ENCODE assay signal across 28 cellular contexts in genomic region chr21:46193829-46194373, GRCh38. TPM values are rescaled to one million over a fixed set of nuclear protein-coding genes. Genes with fewer than 3 reads are reported as not detected.
A peak's percentile ranks its signal among the peaks of the same experiment; 100 is the strongest.
DNase-seq lines count a peak whose midpoint lies in the region; ATAC-seq and TF ChIP-seq lines count a peak whose summit lies in the region.
"Had no signal": no experiment of that assay in that cellular context is flagged by ENCODE, and none has a peak within 500 bp of the region (broad histone marks: within the 10 kb centered on the region; RNA-seq: fewer than 3 reads in every experiment).

No MANE protein-coding gene starts in this region.

- H3K36me3 Mint-ChIP-seq in HFFc6 (ENCODE audit: low read depth), result peaks cover 24% of the 10 kb centered on the region

- TF ChIP-seq CTCF in adrenal gland (IDR thresholded peaks at IDR 0.05) (no peak), mucosa of descending colon (IDR thresholded peaks at IDR 0.05) (no peak), HFFc6 (IDR thresholded peaks at IDR 0.05) (no peak)

- H3K4me3 ChIP-seq in adrenal gland, result no peak overlapping the region
- no peak overlapping the region for H3K4me3 ChIP-seq in mucosa of descending colon
- H3K4me3 ChIP-seq in aorta (ENCODE audit: low read length in 2 of 2), result no peak overlapping the region
- H3K4me3 ChIP-seq: gastrocnemius medialis, SJSA1 had no signal

- 94 to 97% (median 96%) methylated on average over 5 to 10 of the region's 10 CpGs for WGBS in adrenal gland, 4 donors
- 94 to 96% methylated on average over 10 of the region's 10 CpGs for WGBS in aorta, 2 donors

- no peaks in the 10 kb centered on the region for H3K9me3 Mint-ChIP-seq in HFFc6
- H3K9me3 Mint-ChIP-seq: CD8-positive, alpha-beta T cell; H9; IgD-negative memory B cell; natural killer cell treated with Interleukin-12 subunit alpha and Interleukin-12 subunit beta and Interleukin-15 and Interleukin-18, amount 100 ng/mL, for 72 hours; stimulated activated memory B cell treated with anti-CD40 and anti-IgM and Interleukin-4, amounts not matched to agents 10 μg/mL and 1 μg/mL and 100 μg/mL, for 72 hours had no signal

- peaks cover 21 to 24% of the 10 kb centered on the region in 2 donors for H3K4me1 ChIP-seq in adrenal gland (replicated peaks in 1 of 2)
- no peaks in the 10 kb centered on the region for H3K4me1 ChIP-seq in mucosa of descending colon (ENCODE audit: low read depth)
- H3K4me1 ChIP-seq in aorta (ENCODE audit: control insufficient read depth in 1 of 2, insufficient read depth in 2 of 2, low read length in 2 of 2), result no peaks in the 10 kb centered on the region

- TF ChIP-seq POLR2A in adrenal gland (IDR thresholded peaks at IDR 0.05), result no peak

- ATAC-seq in Right ventricle myocardium superior (ENCODE audit: poor library complexity) (no peak), left cardiac atrium (no peak), mucosa of descending colon (no peak), aorta (ENCODE audit: low FRiP score) (no peak)
- ATAC-seq: CD8-positive, alpha-beta T cell; gastrocnemius medialis; natural killer cell treated with Interleukin-12 subunit alpha and Interleukin-12 subunit beta and Interleukin-15 and Interleukin-18, amount 100 ng/mL, for 72 hours; stimulated activated memory B cell treated with anti-CD40 and anti-IgM and Interleukin-4, amounts not matched to agents 10 μg/mL and 1 μg/mL and 100 μg/mL, for 72 hours had no signal

- intact Hi-C loops in Right ventricle myocardium superior (cut with DNase I) (no loop called here), left cardiac atrium (cut with DNase I) (no loop called here), adrenal gland (cut with DNase I) (no loop called here), mucosa of descending colon (cut with DNase I, micrococcal nuclease) (no loop called here), aorta (cut with DNase I) (no loop called here)

- H3K27me3 Mint-ChIP-seq in HFFc6 (ENCODE audit: insufficient read depth), result peaks cover 2% of the 10 kb centered on the region
- H3K27me3 Mint-ChIP-seq: activated naive CD4-positive, alpha-beta T cell treated with anti-CD3 and anti-CD28 coated beads, Interleukin-2, amount 10 ng/mL, durations not matched to agents 7 days and 5 days; IgD-negative memory B cell; natural killer cell treated with Interleukin-12 subunit alpha and Interleukin-12 subunit beta and Interleukin-15 and Interleukin-18, amount 100 ng/mL, for 72 hours; stimulated activated memory B cell treated with anti-CD40 and anti-IgM and Interleukin-4, amounts not matched to agents 10 μg/mL and 1 μg/mL and 100 μg/mL, for 72 hours had no signal

- H3K36me3 ChIP-seq in adrenal gland (replicated peaks in 1 of 2) (peaks cover 0 to 44% of the 10 kb centered on the region in 2 donors), mucosa of descending colon (ENCODE audit: low read depth) (no peaks in the 10 kb centered on the region), aorta (ENCODE audit: control insufficient read depth in 1 of 2, insufficient read depth in 2 of 2, low read length in 1 of 2) (peaks cover 0 to 17% of the 10 kb centered on the region in 2 donors)

- no peak overlapping the region for H3K27ac Mint-ChIP-seq in HFFc6
- H3K27ac Mint-ChIP-seq: CD8-positive, alpha-beta T cell; IgD-negative memory B cell; natural killer cell treated with Interleukin-12 subunit alpha and Interleukin-12 subunit beta and Interleukin-15 and Interleukin-18, amount 100 ng/mL, for 72 hours; stimulated activated memory B cell treated with anti-CD40 and anti-IgM and Interleukin-4, amounts not matched to agents 10 μg/mL and 1 μg/mL and 100 μg/mL, for 72 hours had no signal

- peaks cover 21% of the 10 kb centered on the region for H3K4me1 Mint-ChIP-seq in HFFc6 (ENCODE audit: low read depth)
- H3K4me1 Mint-ChIP-seq: activated naive CD4-positive, alpha-beta T cell treated with anti-CD3 and anti-CD28 coated beads, Interleukin-2, amount 10 ng/mL, durations not matched to agents 7 days and 5 days; stimulated activated memory B cell treated with anti-CD40 and anti-IgM and Interleukin-4, amounts not matched to agents 10 μg/mL and 1 μg/mL and 100 μg/mL, for 72 hours had no signal

- H3K4me3 Mint-ChIP-seq in HFFc6, result no peak overlapping the region; the same call in 1 of the 2 replicates
- H3K4me3 Mint-ChIP-seq: activated naive CD4-positive, alpha-beta T cell treated with anti-CD3 and anti-CD28 coated beads, Interleukin-2, amount 10 ng/mL, durations not matched to agents 7 days and 5 days; CD8-positive, alpha-beta T cell; H9; IgD-negative memory B cell; natural killer cell treated with Interleukin-12 subunit alpha and Interleukin-12 subunit beta and Interleukin-15 and Interleukin-18, amount 100 ng/mL, for 72 hours; stimulated activated memory B cell treated with anti-CD40 and anti-IgM and Interleukin-4, amounts not matched to agents 10 μg/mL and 1 μg/mL and 100 μg/mL, for 72 hours had no signal

- H3K9me3 ChIP-seq in adrenal gland (replicated peaks in 1 of 3), result no peaks in the 10 kb centered on the region
- no peaks in the 10 kb centered on the region for H3K9me3 ChIP-seq in mucosa of descending colon
- no peaks in the 10 kb centered on the region for H3K9me3 ChIP-seq in aorta (ENCODE audit: control insufficient read depth, low read length)
- H3K9me3 ChIP-seq: gastrocnemius medialis, SJSA1 had no signal

- H3K27ac ChIP-seq in adrenal gland (no peak overlapping the region), aorta (ENCODE audit: low read depth in 1 of 2, low read length in 2 of 2) (no peak overlapping the region)
- H3K27ac ChIP-seq: brain microvascular endothelial cell, gastrocnemius medialis, SJSA1 had no signal

- DNase-seq in Right ventricle myocardium superior, result peak; percentile 26
- DNase-seq in left cardiac atrium, result no peak
- peak in 4 of 7 donors; percentile 12 to 43 (median 16) for DNase-seq in adrenal gland
- peak in 2 of 3 donors; percentile 5 to 34 for DNase-seq in mucosa of descending colon
- peak; percentile 14 to 30 for DNase-seq in aorta
- no peak for DNase-seq in central memory CD4-positive, alpha-beta T cell
- DNase-seq in NCI-H1417 treated with DMSO at 0.1 percent for 48 hours (lab: John Stamatoyannopoulos, UW), result no peak
- no peak for DNase-seq in HFFc6
- DNase-seq: activated CD4-positive, alpha-beta T cell treated with anti-CD3 and anti-CD28 coated beads for 48 hours; activated naive CD4-positive, alpha-beta T cell treated with anti-CD3 and anti-CD28 coated beads, Interleukin-2, amount 10 ng/mL, durations not matched to agents 7 days and 5 days; amniotic stem cell; brain microvascular endothelial cell; DMS 273 treated with DMSO at 0.1 percent for 48 hours; gastrocnemius medialis; hippocampal formation; mammary epithelial cell; NCI-H1048; NCI-H1694 treated with DMSO at 0.1 percent for 48 hours; NCI-H82; occipital lobe; substantia nigra; T-helper 9 cell had no signal

- no peaks in the 10 kb centered on the region for H3K27me3 ChIP-seq in adrenal gland
- no peaks in the 10 kb centered on the region for H3K27me3 ChIP-seq in aorta (ENCODE audit: control insufficient read depth in 1 of 2, insufficient read depth in 2 of 2, low read length in 1 of 2)
- H3K27me3 ChIP-seq: brain microvascular endothelial cell, gastrocnemius medialis, SJSA1 had no signal

RNA-seq across cellular contexts. Expression of gene SPATC1L, which starts 9.6 kb away (rescaled TPM):
- 6.3 TPM for total RNA-seq in Right ventricle myocardium superior
- 10 to 100 TPM in 1 of 2 donors, 1 to 10 TPM in 1; 10.0 to 11.0 TPM for total RNA-seq in left cardiac atrium
- total RNA-seq in adrenal gland, result 10 to 100 TPM in 7 of 8 donors, 1 to 10 TPM in 1; 8.4 to 58.5 (median 25.3) TPM
- 10 to 100 TPM; 12.8 to 91.5 (median 51.5) TPM for polyA plus RNA-seq in adrenal gland
- total RNA-seq in mucosa of descending colon, result 10 to 100 TPM in 1 of 3 donors, 1 to 10 TPM in 2; 4.6 to 10.9 (median 4.6) TPM
- total RNA-seq in aorta, result 10 to 100 TPM in 1 of 2 donors, 1 to 10 TPM in 1; 5.2 to 12.4 TPM
- 10 to 100 TPM in 1 of 2 donors, 1 to 10 TPM in 1; 2.4 to 47.9 TPM for polyA plus RNA-seq in aorta
- 10 to 100 TPM; 11.3 to 14.7 (median 13.1) TPM for total RNA-seq in HFFc6 (2021; fragmentation: NEBNext Ultra II Directional; extraction: Animal tissue kit (Norgen Biotek cat#: 25700))

RNA-seq across cellular contexts. Expression of gene LSS, which starts 34.7 kb away (rescaled TPM):
- total RNA-seq in Right ventricle myocardium superior (57.9 TPM), left cardiac atrium (10 to 100 TPM; 66.4 to 66.7 TPM), adrenal gland (100 to 1,000 TPM in 2 of 8 donors, 10 to 100 TPM in 6; 49.0 to 245 (median 79.8) TPM), mucosa of descending colon (10 to 100 TPM; 72.6 to 84.8 (median 81.1) TPM), aorta (10 to 100 TPM; 60.2 to 85.2 TPM)
- polyA plus RNA-seq in adrenal gland (100 to 1,000 TPM in 1 of 3 donors, 10 to 100 TPM in 2; 46.3 to 132 (median 49.9) TPM), aorta (10 to 100 TPM in 1 of 2 donors, 1 to 10 TPM in 1; 9.3 to 52.0 TPM)
- 10 to 100 TPM; 47.9 to 61.3 (median 50.6) TPM for total RNA-seq in HFFc6 (2021; fragmentation: NEBNext Ultra II Directional; extraction: Animal tissue kit (Norgen Biotek cat#: 25700))

RNA-seq across cellular contexts. Expression of gene FTCD, which starts 38.5 kb away (rescaled TPM):
- 1.9 TPM for total RNA-seq in Right ventricle myocardium superior
- total RNA-seq in left cardiac atrium, result 1 to 10 TPM in 1 of 2 donors, under 1 TPM in 1; 0.68 to 1.6 TPM
- 1 to 10 TPM in 4 of 8 donors, under 1 TPM in 2, not detected in 2; 0.36 to 2.1 (median 1.8) TPM for total RNA-seq in adrenal gland
- polyA plus RNA-seq in adrenal gland, result 10 to 100 TPM in 2 of 3 donors, under 1 TPM in 1; 0.20 to 16.8 (median 11.4) TPM
- 1 to 10 TPM in 1 of 3 donors, under 1 TPM in 1, not detected in 1; 0.36 to 2.1 TPM for total RNA-seq in mucosa of descending colon
- total RNA-seq in aorta, result 1 to 10 TPM; 1.1 to 2.6 TPM
- 1 to 10 TPM in 1 of 2 donors, under 1 TPM in 1; 0.50 to 8.7 TPM for polyA plus RNA-seq in aorta
- 1 to 10 TPM in 1 of 6 experiments, under 1 TPM in 4, not detected in 1; 0.12 to 1.2 (median 0.17) TPM for total RNA-seq in HFFc6 (2021; fragmentation: NEBNext Ultra II Directional; extraction: Animal tissue kit (Norgen Biotek cat#: 25700))
- total RNA-seq: natural killer cell treated with Interleukin-12 subunit alpha and Interleukin-12 subunit beta and Interleukin-15 and Interleukin-18, amount 100 ng/mL, for 72 hours; occipital lobe; SJSA1 had no signal
- polyA plus RNA-seq: IgD-negative memory B cell, mammary epithelial cell had no signal

Comparison
In these comparisons a context has a peak if more than half of its experiments do, and no peak if none do; other contexts are left out.
1. DNase-seq: peak in Right ventricle myocardium superior (single experiment), adrenal gland (4 of 7), mucosa of descending colon (2 of 3) and aorta (2 of 2); none in left cardiac atrium (single experiment), central memory CD4-positive, alpha-beta T cell (single experiment), NCI-H1417 treated with DMSO at 0.1 percent for 48 hours (single experiment) and HFFc6 (single experiment).